11 cellular contexts compared by ENCODE assay signal in the genomic region with DNA sequence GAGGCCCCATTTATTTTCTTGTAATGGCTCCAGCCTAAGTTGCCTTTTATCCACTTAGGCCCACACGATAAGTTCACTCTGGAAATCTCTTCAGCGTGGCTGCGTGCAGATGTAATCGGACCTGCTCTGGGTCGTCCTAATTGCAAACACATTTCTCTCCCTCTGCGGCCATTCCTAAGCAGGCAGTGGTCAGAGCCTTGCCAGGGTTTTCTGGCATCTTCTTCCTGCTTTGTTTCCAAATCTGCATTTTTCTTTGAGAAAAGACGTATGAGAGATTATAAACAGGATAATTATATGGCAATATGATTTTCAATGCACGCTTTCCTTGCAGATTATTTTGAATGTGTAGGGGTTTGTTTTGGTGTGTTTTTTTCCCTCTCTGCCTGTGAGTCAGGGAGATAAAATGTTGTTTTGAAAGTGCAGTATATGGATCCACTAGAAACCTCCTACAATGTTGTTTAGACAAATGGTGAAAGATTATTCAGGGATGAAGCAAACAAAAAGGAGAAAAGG.
A peak's percentile ranks its signal among the peaks of the same experiment; 100 is the strongest.
DNase-seq lines count a peak whose midpoint lies in the region; ATAC-seq, FAIRE-seq and TF ChIP-seq lines count a peak whose summit lies in the region.
"Had no signal": no experiment of that assay in that cellular context is flagged by ENCODE, and none has a peak within 500 bp of the region (broad histone marks: within the 10 kb centered on the region; RNA-seq: fewer than 3 reads in every experiment).

No MANE protein-coding gene starts in this region.

- peaks cover 2% of the 10 kb centered on the region for H3K27me3 Mint-ChIP-seq in activated CD8-positive, alpha-beta memory T cell treated with anti-CD3 and anti-CD28 coated beads, Interleukin-2, amount 10 ng/mL, durations not matched to agents 7 days and 5 days
- H3K27me3 Mint-ChIP-seq: activated naive CD8-positive, alpha-beta T cell treated with anti-CD3 and anti-CD28 coated beads for 36 hours had no signal

- TF ChIP-seq EP300 in transverse colon (IDR thresholded peaks at IDR 0.05; ENCODE audit: low read depth) = no peak

- no peaks in the 10 kb centered on the region for H3K36me3 Mint-ChIP-seq in activated CD8-positive, alpha-beta memory T cell treated with anti-CD3 and anti-CD28 coated beads, Interleukin-2, amount 10 ng/mL, durations not matched to agents 7 days and 5 days
- H3K36me3 Mint-ChIP-seq: activated naive CD8-positive, alpha-beta T cell treated with anti-CD3 and anti-CD28 coated beads for 36 hours; natural killer cell treated with Interleukin-12 subunit alpha and Interleukin-12 subunit beta and Interleukin-15 and Interleukin-18, amount 100 ng/mL, for 72 hours had no signal

- DNase-seq in MG63 (peak; percentile 88), mucosa of gallbladder (ENCODE audit: low spot score) (peak; percentile 16), transverse colon (no peak), Ammon's horn (ENCODE audit: low spot score) (no peak)
- DNase-seq in activated CD8-positive, alpha-beta memory T cell treated with anti-CD3 and anti-CD28 coated beads, Interleukin-2, amount 10 ng/mL, durations not matched to agents 7 days and 5 days = no peak
- DNase-seq: activated naive CD8-positive, alpha-beta T cell treated with anti-CD3 and anti-CD28 coated beads for 36 hours had no signal

- H3K27me3 ChIP-seq in MG63 (no peaks in the 10 kb centered on the region), transverse colon (no peaks in the 10 kb centered on the region)

- intact Hi-C loops in transverse colon (cut with DNase I; ENCODE audit: low total_unique reads) = no loop called here

- H3K4me1 ChIP-seq in transverse colon = peaks cover 0 to 15% (median 2%) of the 10 kb centered on the region in 4 donors

- CTCF ChIA-PET in activated CD8-positive, alpha-beta memory T cell treated with anti-CD3 and anti-CD28 coated beads, Interleukin-2, amount 10 ng/mL, durations not matched to agents 7 days and 5 days (lab: Charles Lee) = interaction anchor here (1.3 kb wide), 1 partner anchor 597 kb away, joined by 4 read pairs; no protein-coding TSS in a partner anchor

- WGBS in transverse colon (ENCODE audit: low coverage in 1 of 2), 2 donors = 57 to 82% methylated on average over 7 to 8 of the region's 8 CpGs

- no peak for ATAC-seq in GM18498 (IDR thresholded peaks at IDR 0.05; ENCODE audit: unreplicated experiment)
- ATAC-seq in GM21723 (IDR thresholded peaks at IDR 0.05; ENCODE audit: unreplicated experiment) = no peak
- no peak for ATAC-seq in activated CD8-positive, alpha-beta memory T cell treated with anti-CD3 and anti-CD28 coated beads, Interleukin-2, amount 10 ng/mL, durations not matched to agents 7 days and 5 days

- no peak overlapping the region for H3K4me3 Mint-ChIP-seq in activated CD8-positive, alpha-beta memory T cell treated with anti-CD3 and anti-CD28 coated beads, Interleukin-2, amount 10 ng/mL, durations not matched to agents 7 days and 5 days
- H3K4me3 Mint-ChIP-seq: activated naive CD8-positive, alpha-beta T cell treated with anti-CD3 and anti-CD28 coated beads for 36 hours; natural killer cell treated with Interleukin-12 subunit alpha and Interleukin-12 subunit beta and Interleukin-15 and Interleukin-18, amount 100 ng/mL, for 72 hours had no signal

- no peaks in the 10 kb centered on the region for H3K9me3 ChIP-seq in MG63
- no peaks in the 10 kb centered on the region for H3K9me3 ChIP-seq in transverse colon

- in situ Hi-C loops in transverse colon (cut with MboI; ENCODE audit: low pct_ligation_motif_present in 1 of 4, low pct_unique_long_range_greater_than_20kb in 1 of 4, low sequenced_read_pairs in 3 of 4) = no loop called here

- peak; percentile 99 for FAIRE-seq in endometrium (lab: Jason Lieb, UNC)

- no peak overlapping the region for H3K4me3 ChIP-seq in MG63
- no peak overlapping the region for H3K4me3 ChIP-seq in transverse colon

- H3K36me3 ChIP-seq in MG63 (no peaks in the 10 kb centered on the region), transverse colon (no peaks in the 10 kb centered on the region)

- TF ChIP-seq POLR2A in transverse colon (IDR thresholded peaks at IDR 0.05) = no peak

- no peak for TF ChIP-seq CTCF in transverse colon (IDR thresholded peaks at IDR 0.05)

- peaks cover under 1% of the 10 kb centered on the region for H3K9me3 Mint-ChIP-seq in activated CD8-positive, alpha-beta memory T cell treated with anti-CD3 and anti-CD28 coated beads, Interleukin-2, amount 10 ng/mL, durations not matched to agents 7 days and 5 days (ENCODE audit: low read depth)
- H3K9me3 Mint-ChIP-seq: activated naive CD8-positive, alpha-beta T cell treated with anti-CD3 and anti-CD28 coated beads for 36 hours; natural killer cell treated with Interleukin-12 subunit alpha and Interleukin-12 subunit beta and Interleukin-15 and Interleukin-18, amount 100 ng/mL, for 72 hours had no signal

- H3K4me1 Mint-ChIP-seq in activated CD8-positive, alpha-beta memory T cell treated with anti-CD3 and anti-CD28 coated beads, Interleukin-2, amount 10 ng/mL, durations not matched to agents 7 days and 5 days = no peaks in the 10 kb centered on the region
- H3K4me1 Mint-ChIP-seq: activated naive CD8-positive, alpha-beta T cell treated with anti-CD3 and anti-CD28 coated beads for 36 hours had no signal

- H3K27ac Mint-ChIP-seq in activated CD8-positive, alpha-beta memory T cell treated with anti-CD3 and anti-CD28 coated beads, Interleukin-2, amount 10 ng/mL, durations not matched to agents 7 days and 5 days = no peak overlapping the region
- H3K27ac Mint-ChIP-seq: activated naive CD8-positive, alpha-beta T cell treated with anti-CD3 and anti-CD28 coated beads for 36 hours; natural killer cell treated with Interleukin-12 subunit alpha and Interleukin-12 subunit beta and Interleukin-15 and Interleukin-18, amount 100 ng/mL, for 72 hours had no signal

- H3K27ac ChIP-seq in transverse colon = peak overlapping the region; percentile 47 to 69 (median 61)
- H3K27ac ChIP-seq: KMS-11 had no signal

Comparison
In these comparisons a context has a peak if more than half of its experiments do, and no peak if none do; other contexts are left out.
1. DNase-seq: peak in MG63 (single experiment) and mucosa of gallbladder (single experiment); none in transverse colon (single experiment), activated CD8-positive, alpha-beta memory T cell treated with anti-CD3 and anti-CD28 coated beads, Interleukin-2, amount 10 ng/mL, durations not matched to agents 7 days and 5 days (single experiment) and Ammon's horn (single experiment).